13 cellular contexts compared by ENCODE assay signal in genomic region chr16:11824362-11824761, GRCh38. TPM values are rescaled to one million over a fixed set of nuclear protein-coding genes. Genes with fewer than 3 reads are reported as not detected.
DNase-seq lines count a peak whose midpoint lies in the region; ATAC-seq and TF ChIP-seq lines count a peak whose summit lies in the region.
"Had no signal": no experiment of that assay in that cellular context is flagged by ENCODE, and none has a peak within 500 bp of the region (broad histone marks: within the 10 kb centered on the region; RNA-seq: fewer than 3 reads in every experiment).

No MANE protein-coding gene starts in this region.

- no peaks in the 10 kb centered on the region for H3K79me2 ChIP-seq in mesendoderm (ENCODE audit: control insufficient read depth, insufficient read depth, low read length)

- no peak overlapping the region for H4K5ac ChIP-seq in mesendoderm (ENCODE audit: low read length)

- no peak overlapping the region for H2BK120ac ChIP-seq in mesendoderm (ENCODE audit: low read depth, low read length)

- TF ChIP-seq CTCF in chondrocyte (IDR thresholded peaks at IDR 0.05), result no peak
- TF ChIP-seq CTCF in RWPE1 (conservative IDR thresholded peaks at IDR 0.05; ENCODE audit: low read depth), result no peak

- no peak overlapping the region for H3K4me2 ChIP-seq in mesendoderm (ENCODE audit: low read length)

- DNase-seq in NCI-H82 (lab: John Stamatoyannopoulos, UW), result peak; percentile 23
- DNase-seq in NCI-H82 treated with DMSO at 0.1 percent for 48 hours (lab: John Stamatoyannopoulos, UW; ENCODE audit: unreplicated experiment), result no peak
- DNase-seq in chondrocyte (ENCODE audit: low spot score), result peak; percentile 15
- peak; percentile 45 for DNase-seq in mesendoderm
- peak in 1 of 2 donors; percentile 75 for DNase-seq in aorta
- no peak for DNase-seq in DMS 273 (lab: John Stamatoyannopoulos, UW; ENCODE audit: unreplicated experiment)
- no peak for DNase-seq in RWPE1 (ENCODE audit: low spot score)
- no peak for DNase-seq in activated T-cell treated with anti-CD3 and anti-CD28 coated beads, Interleukin-2, amount 50 U/mL, for 1 hour
- DNase-seq: activated naive CD8-positive, alpha-beta T cell treated with anti-CD3 and anti-CD28 coated beads, Interleukin-2, amount 50 U/mL, for 24 hours; endodermal cell; GDM1; NCI-H2107 had no signal

- H3K9me3 ChIP-seq in aorta (ENCODE audit: control insufficient read depth, low read length), result no peaks in the 10 kb centered on the region

- intact Hi-C loops in aorta (cut with DNase I), result no loop called here

- H2BK5ac ChIP-seq in mesendoderm (ENCODE audit: low read length), result no peak overlapping the region

- no peak overlapping the region for H3K27ac Mint-ChIP-seq in chondrocyte (ENCODE audit: unreplicated experiment)
- H3K27ac Mint-ChIP-seq: activated naive CD8-positive, alpha-beta T cell treated with anti-CD3 and anti-CD28 coated beads, Interleukin-2, amount 50 U/mL, for 24 hours; endodermal cell had no signal

- H3K4me1 Mint-ChIP-seq in chondrocyte (ENCODE audit: low read depth), result peaks cover 7% of the 10 kb centered on the region
- H3K4me1 Mint-ChIP-seq: activated naive CD8-positive, alpha-beta T cell treated with anti-CD3 and anti-CD28 coated beads, Interleukin-2, amount 50 U/mL, for 24 hours; endodermal cell had no signal

- H3K79me1 ChIP-seq in mesendoderm (ENCODE audit: low read length), result no peaks in the 10 kb centered on the region

- H3K27me3 ChIP-seq in mesendoderm (ENCODE audit: insufficient read depth, low read length, poor library complexity) (no peaks in the 10 kb centered on the region), aorta (ENCODE audit: control insufficient read depth in 1 of 2, insufficient read depth in 2 of 2, low read length in 1 of 2) (no peaks in the 10 kb centered on the region)

- no peaks in the 10 kb centered on the region for H3K4me1 ChIP-seq in mesendoderm (ENCODE audit: control insufficient read depth, low read depth, low read length)
- no peaks in the 10 kb centered on the region for H3K4me1 ChIP-seq in aorta (ENCODE audit: control insufficient read depth in 1 of 2, insufficient read depth in 2 of 2, low read length in 2 of 2)

- no peaks in the 10 kb centered on the region for H3K36me3 Mint-ChIP-seq in chondrocyte (ENCODE audit: low read depth)

- H3K36me3 ChIP-seq in mesendoderm (ENCODE audit: control insufficient read depth, insufficient read depth, low read length) (no peaks in the 10 kb centered on the region), aorta (ENCODE audit: control insufficient read depth in 1 of 2, insufficient read depth in 2 of 2, low read length in 1 of 2) (no peaks in the 10 kb centered on the region)

- H2BK15ac ChIP-seq in mesendoderm (replicated peaks; ENCODE audit: low read depth), result no peak overlapping the region

- no peak overlapping the region for H3K56ac ChIP-seq in mesendoderm (ENCODE audit: low read length)

- peak; percentile 48 for ATAC-seq in aorta (ENCODE audit: low FRiP score)
- ATAC-seq: activated naive CD8-positive, alpha-beta T cell treated with anti-CD3 and anti-CD28 coated beads, Interleukin-2, amount 50 U/mL, for 24 hours had no signal

- H3K27me3 Mint-ChIP-seq in chondrocyte (ENCODE audit: low read depth), result no peaks in the 10 kb centered on the region

- H3K4me3 Mint-ChIP-seq in chondrocyte (ENCODE audit: unreplicated experiment), result no peak overlapping the region
- H3K4me3 Mint-ChIP-seq: activated naive CD8-positive, alpha-beta T cell treated with anti-CD3 and anti-CD28 coated beads, Interleukin-2, amount 50 U/mL, for 24 hours; endodermal cell had no signal

- CTCF ChIA-PET in RWPE1 (lab: Yijun Ruan, JAX), result interaction anchor here (0.8 kb wide), 1 partner anchor 27 kb away, joined by 4 read pairs; no protein-coding TSS in a partner anchor

- H3K23ac ChIP-seq in mesendoderm (ENCODE audit: low read length), result no peak overlapping the region

- no peak overlapping the region for H3K9ac ChIP-seq in mesendoderm (ENCODE audit: low read length)

- H3K4ac ChIP-seq in mesendoderm (ENCODE audit: low read depth, low read length), result no peak overlapping the region

- H3K27ac ChIP-seq in mesendoderm (ENCODE audit: low read depth, low read length) (no peak overlapping the region), aorta (ENCODE audit: low read depth in 1 of 2, low read length in 2 of 2) (no peak overlapping the region), RWPE1 (no peak overlapping the region)
- H3K27ac ChIP-seq: SK-N-MC had no signal

- POLR2A ChIA-PET in RWPE1 (lab: Yijun Ruan, JAX; ENCODE audit: low non-redundant PET), result no interaction called here

- no CpG with 5 or more reads among the region's 5 CpGs for WGBS in mesendoderm (ENCODE audit: extremely low coverage, insufficient coverage, low lambda C conversion rate)
- WGBS in aorta, 2 donors, result 16 to 20% methylated on average over 5 of the region's 5 CpGs

- H3K18ac ChIP-seq in mesendoderm (ENCODE audit: low read length), result no peak overlapping the region

- no peak overlapping the region for H4K8ac ChIP-seq in mesendoderm (ENCODE audit: low read depth, low read length)

- H3K9me3 Mint-ChIP-seq in chondrocyte (ENCODE audit: low read depth), result no peaks in the 10 kb centered on the region
- H3K9me3 Mint-ChIP-seq: activated naive CD8-positive, alpha-beta T cell treated with anti-CD3 and anti-CD28 coated beads, Interleukin-2, amount 50 U/mL, for 24 hours; endodermal cell had no signal

- H2AK5ac ChIP-seq in mesendoderm (ENCODE audit: low read length), result no peak overlapping the region

- H3K4me3 ChIP-seq in mesendoderm (ENCODE audit: low read length) (no peak overlapping the region), aorta (ENCODE audit: low read length in 2 of 2) (no peak overlapping the region)
- H3K4me3 ChIP-seq: SK-N-MC had no signal

RNA-seq across cellular contexts. Expression of gene RSL1D1, which starts 27.0 kb away (rescaled TPM):
- total RNA-seq in chondrocyte (89.6 to 97.4 TPM (median 96.0 TPM) in 3 replicates), aorta (10 to 100 TPM; 83.1 to 95.5 TPM)
- polyA plus RNA-seq in mesendoderm (2013, experiment 1 of 2), result 422 TPM
- 428 TPM for polyA plus RNA-seq in mesendoderm (2013, experiment 2 of 2)
- polyA plus RNA-seq in aorta, result 10 to 100 TPM; 72.3 to 80.9 TPM

RNA-seq across cellular contexts. Expression of gene ZC3H7A, which starts 27.3 kb away (rescaled TPM):
- 56.0 to 72.4 TPM (median 57.9 TPM) in 3 replicates for total RNA-seq in chondrocyte
- 37.5 TPM for polyA plus RNA-seq in mesendoderm (2013, experiment 1 of 2)
- polyA plus RNA-seq in mesendoderm (2013, experiment 2 of 2), result 36.2 TPM
- total RNA-seq in aorta, result 10 to 100 TPM; 69.7 to 86.2 TPM
- polyA plus RNA-seq in aorta, result 10 to 100 TPM; 45.4 to 46.7 TPM

Comparison
In these comparisons a context has a peak if more than half of its experiments do, and no peak if none do; other contexts are left out.
1. DNase-seq: peak in NCI-H82 (single experiment), chondrocyte (single experiment) and mesendoderm (single experiment); none in NCI-H82 treated with DMSO at 0.1 percent for 48 hours (single experiment), DMS 273 (single experiment), RWPE1 (single experiment) and activated T-cell treated with anti-CD3 and anti-CD28 coated beads, Interleukin-2, amount 50 U/mL, for 1 hour (single experiment).